In genomic region chr11:64774144-64774543, GRCh38 we compare ENCODE assay signal across 1 cellular context.
A peak's percentile ranks its signal among the peaks of the same experiment; 100 is the strongest.
TF ChIP-seq lines count a peak whose summit lies in the region.

No MANE protein-coding gene starts in this region.

TF ChIP-seq in A549, 52 proteins besides CTCF, POLR2A, EP300 and RAD21:
- TF ChIP-seq EHF (CRISPR knock-in tag; IDR thresholded peaks at IDR 0.05) (0 out of 2 replicates have a peak, but pooled peaks have one; percentile 34), USF2 (IDR thresholded peaks at IDR 0.05) (no peak)
